In the genomic region with DNA sequence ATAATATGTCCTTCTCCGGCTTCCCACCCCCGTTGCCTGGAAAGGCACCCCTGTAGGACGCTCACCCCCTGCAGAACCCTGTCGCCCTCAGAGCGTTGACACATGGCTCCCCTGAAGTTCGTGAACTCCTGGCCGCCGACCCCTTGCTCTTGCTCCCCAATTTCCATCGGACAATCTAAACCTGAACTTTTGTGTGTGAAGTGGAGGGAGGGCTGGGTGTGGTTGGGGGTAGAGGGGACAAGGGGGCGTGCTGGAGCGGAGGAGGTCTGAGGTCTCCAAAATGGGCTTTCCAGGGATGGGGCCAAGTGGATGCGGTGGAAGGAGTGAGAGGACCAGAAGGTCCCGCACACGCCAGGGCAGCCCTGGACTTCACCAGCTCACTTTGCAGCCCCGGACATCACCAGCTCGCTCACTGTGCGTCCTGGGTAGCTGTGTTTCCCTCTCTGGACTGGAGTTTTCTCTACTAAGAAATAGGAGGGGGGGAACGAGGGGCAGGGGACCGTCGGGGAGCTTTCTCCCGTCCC, we compare ENCODE assay signal across 8 cellular contexts. TPM values are rescaled to one million over a fixed set of nuclear protein-coding genes. Genes with fewer than 3 reads are reported as not detected.
DNase-seq lines count a peak whose midpoint lies in the region; ATAC-seq and TF ChIP-seq lines count a peak whose summit lies in the region.

No MANE protein-coding gene starts in this region.

- no peak for TF ChIP-seq EP300 in upper lobe of left lung (IDR thresholded peaks at IDR 0.05)

- peak overlapping the region; percentile 8 for H2BK15ac ChIP-seq in mesendoderm (replicated peaks; ENCODE audit: low read depth)

- no peak overlapping the region for H3K23ac ChIP-seq in mesendoderm (ENCODE audit: low read length)

- peak overlapping the region; percentile 23 for H2BK120ac ChIP-seq in mesendoderm (ENCODE audit: low read depth, low read length)

- H3K36me3 Mint-ChIP-seq in activated naive CD4-positive, alpha-beta T cell treated with anti-CD3 and anti-CD28 coated beads, Interleukin-2, amount 10 ng/mL, durations not matched to agents 7 days and 5 days, result no peaks in the 10 kb centered on the region
- H3K36me3 Mint-ChIP-seq in central memory CD8-positive, alpha-beta T cell (ENCODE audit: insufficient read depth), result no peaks in the 10 kb centered on the region

- H3K4me3 Mint-ChIP-seq in activated naive CD4-positive, alpha-beta T cell treated with anti-CD3 and anti-CD28 coated beads, Interleukin-2, amount 10 ng/mL, durations not matched to agents 7 days and 5 days, result peak overlapping the region; percentile 78
- H3K4me3 Mint-ChIP-seq in central memory CD8-positive, alpha-beta T cell, result peak overlapping the region; percentile 79

- H3K36me3 ChIP-seq in mesendoderm (ENCODE audit: control insufficient read depth, insufficient read depth, low read length) (no peaks in the 10 kb centered on the region), upper lobe of left lung (no peaks in the 10 kb centered on the region)

- no peak overlapping the region for H3K27ac Mint-ChIP-seq in activated naive CD4-positive, alpha-beta T cell treated with anti-CD3 and anti-CD28 coated beads, Interleukin-2, amount 10 ng/mL, durations not matched to agents 7 days and 5 days
- no peak overlapping the region for H3K27ac Mint-ChIP-seq in central memory CD8-positive, alpha-beta T cell (ENCODE audit: low read depth)

- no peak overlapping the region for H4K5ac ChIP-seq in mesendoderm (ENCODE audit: low read length)

- no peaks in the 10 kb centered on the region for H3K79me1 ChIP-seq in mesendoderm (ENCODE audit: low read length)

- peak overlapping the region; percentile 90 for H4K8ac ChIP-seq in mesendoderm (ENCODE audit: low read depth, low read length)

- peak overlapping the region; percentile 83 for H3K4ac ChIP-seq in mesendoderm (ENCODE audit: low read depth, low read length)

- TF ChIP-seq CTCF in upper lobe of left lung (IDR thresholded peaks at IDR 0.05), result no peak

- H3K79me2 ChIP-seq in mesendoderm (ENCODE audit: control insufficient read depth, insufficient read depth, low read length), result no peaks in the 10 kb centered on the region

- peak overlapping the region; percentile 89 for H3K4me2 ChIP-seq in mesendoderm (ENCODE audit: low read length)

- ATAC-seq in central memory CD8-positive, alpha-beta T cell (replicated peaks; ENCODE audit: extremely low read depth, poor library complexity, severe bottlenecking), result peak; percentile 12
- no peak for ATAC-seq in upper lobe of left lung (ENCODE audit: low FRiP score in 2 of 2)

- peak overlapping the region; percentile 44 for H3K4me3 ChIP-seq in mesendoderm (ENCODE audit: low read length)
- peak overlapping the region; percentile 49 to 60 (median 52) for H3K4me3 ChIP-seq in upper lobe of left lung

- H3K27me3 ChIP-seq in mesendoderm (ENCODE audit: insufficient read depth, low read length, poor library complexity) (no peaks in the 10 kb centered on the region), upper lobe of left lung (peaks cover 0 to 9% (median 0%) of the 10 kb centered on the region in 4 donors)

- H3K27ac ChIP-seq in mesendoderm (ENCODE audit: low read depth, low read length), result peak overlapping the region; percentile 78
- H3K27ac ChIP-seq in upper lobe of left lung, result peak overlapping the region in 2 of 4 donors; percentile 15 to 54

- H3K9ac ChIP-seq in mesendoderm (ENCODE audit: low read length), result peak overlapping the region; percentile 88

- no peaks in the 10 kb centered on the region for H3K9me3 ChIP-seq in upper lobe of left lung

- peak overlapping the region; percentile 88 for H3K56ac ChIP-seq in mesendoderm (ENCODE audit: low read length)

- H2BK5ac ChIP-seq in mesendoderm (ENCODE audit: low read length), result peak overlapping the region; percentile 27

- DNase-seq in activated naive CD4-positive, alpha-beta T cell treated with anti-CD3 and anti-CD28 coated beads, Interleukin-2, amount 10 ng/mL, durations not matched to agents 7 days and 5 days, result no peak
- DNase-seq in activated naive CD4-positive, alpha-beta T cell treated with Interleukin-2 at 50 U/mL for 16 hours, result no peak
- no peak for DNase-seq in central memory CD8-positive, alpha-beta T cell (ENCODE audit: low spot score in 2 of 2)
- peak; percentile 19 for DNase-seq in mesendoderm
- DNase-seq in upper lobe of left lung, result no peak
- no peak for DNase-seq in NOMO-1 treated with DMSO at 0.1 percent for 48 hours (lab: John Stamatoyannopoulos, UW; ENCODE audit: unreplicated experiment)
- DNase-seq in MV-4-11 (lab: John Stamatoyannopoulos, UW), result no peak
- no peak for DNase-seq in mucosa of gallbladder (ENCODE audit: low spot score)

- peaks cover 72% of the 10 kb centered on the region for H3K27me3 Mint-ChIP-seq in activated naive CD4-positive, alpha-beta T cell treated with anti-CD3 and anti-CD28 coated beads, Interleukin-2, amount 10 ng/mL, durations not matched to agents 7 days and 5 days
- peaks cover 24% of the 10 kb centered on the region for H3K27me3 Mint-ChIP-seq in central memory CD8-positive, alpha-beta T cell

- no CpG with 5 or more reads among the region's 21 CpGs for WGBS in mesendoderm (ENCODE audit: extremely low coverage, insufficient coverage, low lambda C conversion rate)
- 15 to 27% methylated on average over 20 to 21 of the region's 21 CpGs for WGBS in upper lobe of left lung, 2 donors

- no peaks in the 10 kb centered on the region for H3K9me3 Mint-ChIP-seq in activated naive CD4-positive, alpha-beta T cell treated with anti-CD3 and anti-CD28 coated beads, Interleukin-2, amount 10 ng/mL, durations not matched to agents 7 days and 5 days
- no peaks in the 10 kb centered on the region for H3K9me3 Mint-ChIP-seq in central memory CD8-positive, alpha-beta T cell

- peaks cover 10% of the 10 kb centered on the region for H3K4me1 Mint-ChIP-seq in activated naive CD4-positive, alpha-beta T cell treated with anti-CD3 and anti-CD28 coated beads, Interleukin-2, amount 10 ng/mL, durations not matched to agents 7 days and 5 days
- peaks cover 5% of the 10 kb centered on the region for H3K4me1 Mint-ChIP-seq in central memory CD8-positive, alpha-beta T cell

- CTCF ChIA-PET in activated naive CD4-positive, alpha-beta T cell treated with anti-CD3 and anti-CD28 coated beads, Interleukin-2, amount 10 ng/mL, durations not matched to agents 7 days and 5 days (lab: Charles Lee), result interaction anchor here (0.8 to 3.4 kb wide), 6 partner anchors 10 to 58 kb away, joined by 3 to 26 read pairs (median 6); no protein-coding TSS in a partner anchor

- TF ChIP-seq POLR2A in upper lobe of left lung (IDR thresholded peaks at IDR 0.05), result no peak

- H3K18ac ChIP-seq in mesendoderm (ENCODE audit: low read length), result peak overlapping the region; percentile 89

- peaks cover 14% of the 10 kb centered on the region for H3K4me1 ChIP-seq in mesendoderm (ENCODE audit: control insufficient read depth, low read depth, low read length)
- peaks cover 28 to 36% (median 32%) of the 10 kb centered on the region in 4 donors for H3K4me1 ChIP-seq in upper lobe of left lung

- H2AK5ac ChIP-seq in mesendoderm (ENCODE audit: low read length), result peak overlapping the region; percentile 44

RNA-seq across cellular contexts. Expression of a gene that starts 18.6 kb away (rescaled TPM):
- 12.5 TPM for polyA plus RNA-seq in mesendoderm (2013, experiment 1 of 2)
- polyA plus RNA-seq in mesendoderm (2013, experiment 2 of 2), result 13.8 TPM
- 10 to 100 TPM; 19.9 to 66.8 (median 38.7) TPM for total RNA-seq in upper lobe of left lung
- total RNA-seq in mucosa of gallbladder, result 81.6 TPM

RNA-seq across cellular contexts. Expression of a gene that starts 51.2 kb away (rescaled TPM):
- polyA plus RNA-seq in mesendoderm (2013, experiment 1 of 2), result 67.4 TPM
- 62.6 TPM for polyA plus RNA-seq in mesendoderm (2013, experiment 2 of 2)
- total RNA-seq in upper lobe of left lung, result 100 to 1,000 TPM in 2 of 6 donors, 10 to 100 TPM in 4; 55.1 to 145 (median 65.5) TPM
- total RNA-seq in mucosa of gallbladder, result 83.8 TPM
